In the genomic region with DNA sequence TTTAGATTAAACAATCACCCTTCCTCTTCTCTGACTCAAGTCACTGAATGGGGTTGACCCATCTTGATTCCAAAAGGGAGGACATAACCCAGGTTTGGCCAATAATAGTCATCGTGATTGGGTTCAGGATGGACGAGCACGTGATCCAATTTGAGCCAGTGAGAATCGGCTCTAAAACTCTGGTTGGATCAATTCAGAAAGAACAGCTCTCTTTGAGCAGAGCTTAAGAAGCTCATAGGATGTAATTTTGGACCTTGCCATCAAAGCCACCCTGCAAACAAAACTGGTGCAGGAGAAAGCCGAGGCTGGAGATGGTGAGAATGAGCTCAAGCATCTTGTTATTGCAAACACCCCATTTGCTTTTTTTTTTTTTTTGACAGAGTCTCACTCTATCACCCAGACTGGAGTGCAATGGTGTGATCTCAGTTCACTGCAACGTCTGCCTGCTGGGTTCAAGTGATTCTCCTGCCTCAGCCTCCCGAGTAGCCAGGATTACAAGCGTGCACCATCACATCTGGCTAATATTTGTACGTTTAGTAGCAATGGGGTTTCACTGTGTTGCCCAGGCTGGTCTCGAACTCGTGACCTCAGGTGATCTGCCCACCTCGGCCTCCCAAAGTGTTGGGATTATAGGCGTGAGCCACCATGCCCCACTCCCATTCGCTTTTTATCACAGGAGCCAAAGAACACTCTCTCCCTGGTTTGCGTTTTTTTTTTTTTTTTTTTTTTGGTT, we compare ENCODE assay signal across 16 cellular contexts. TPM values are rescaled to one million over a fixed set of nuclear protein-coding genes. Genes with fewer than 3 reads are reported as not detected.
A peak's percentile ranks its signal among the peaks of the same experiment; 100 is the strongest.
DNase-seq lines count a peak whose midpoint lies in the region; ATAC-seq and TF ChIP-seq lines count a peak whose summit lies in the region.
"Had no signal": no experiment of that assay in that cellular context is flagged by ENCODE, and none has a peak within 500 bp of the region (broad histone marks: within the 10 kb centered on the region; RNA-seq: fewer than 3 reads in every experiment).

No MANE protein-coding gene starts in this region.

- H2AK5ac ChIP-seq in mesendoderm (ENCODE audit: low read length): peak overlapping the region; percentile 24

- peak overlapping the region; percentile 76 for H3K27ac Mint-ChIP-seq in CD4-positive, alpha-beta T cell
- peak overlapping the region; percentile 95 for H3K27ac Mint-ChIP-seq in activated CD8-positive, alpha-beta T cell treated with anti-CD3 and anti-CD28 coated beads, Interleukin-2, amount 10 ng/mL, durations not matched to agents 7 days and 5 days

- H3K4ac ChIP-seq in mesendoderm (ENCODE audit: low read depth, low read length): peak overlapping the region; percentile 82

- intact Hi-C loops in CD4-positive, alpha-beta T cell (cut with DNase I, micrococcal nuclease): no loop called here
- intact Hi-C loops in mucosa of descending colon (cut with DNase I, micrococcal nuclease): no loop called here

- H3K27me3 ChIP-seq in CD4-positive, alpha-beta T cell (ENCODE audit: control insufficient read depth, insufficient read depth, low read length): no peaks in the 10 kb centered on the region
- H3K27me3 ChIP-seq in HUES48 (ENCODE audit: control insufficient read depth, insufficient read depth, low read length): no peaks in the 10 kb centered on the region
- no peaks in the 10 kb centered on the region for H3K27me3 ChIP-seq in mesendoderm (ENCODE audit: insufficient read depth, low read length, poor library complexity)
- H3K27me3 ChIP-seq: adrenal gland had no signal

- POLR2A ChIA-PET in CD4-positive, alpha-beta T cell (lab: Charles Lee): interaction anchor here (1.0 to 3.3 kb wide), 4 partner anchors 16 to 160 kb away, joined by 3 to 17 read pairs (median 3); a partner anchor contains a TSS
- POLR2A ChIA-PET in activated CD8-positive, alpha-beta T cell treated with anti-CD3 and anti-CD28 coated beads, Interleukin-2, amount 10 ng/mL, durations not matched to agents 7 days and 5 days (lab: Charles Lee): interaction anchor here (2.2 to 2.3 kb wide), 2 partner anchors 52 to 140 kb away, joined by 4 to 6 read pairs; no protein-coding TSS in a partner anchor

- no peak overlapping the region for H3K4me3 ChIP-seq in HUES48 (ENCODE audit: low read depth, low read length)
- no peak overlapping the region for H3K4me3 ChIP-seq in mesendoderm (ENCODE audit: low read length)
- H3K4me3 ChIP-seq in mucosa of descending colon: no peak overlapping the region
- H3K4me3 ChIP-seq: adrenal gland, SJSA1 had no signal

- peaks cover 64% of the 10 kb centered on the region for H3K4me1 Mint-ChIP-seq in CD4-positive, alpha-beta T cell (ENCODE audit: low read depth)
- peaks cover 82% of the 10 kb centered on the region for H3K4me1 Mint-ChIP-seq in activated CD8-positive, alpha-beta T cell treated with anti-CD3 and anti-CD28 coated beads, Interleukin-2, amount 10 ng/mL, durations not matched to agents 7 days and 5 days (ENCODE audit: low read depth)

- no peak overlapping the region for H3K23ac ChIP-seq in mesendoderm (ENCODE audit: low read length)

- no peak for DNase-seq in CD4-positive, alpha-beta T cell
- DNase-seq in activated CD8-positive, alpha-beta T cell treated with anti-CD3 and anti-CD28 coated beads, Interleukin-2, amount 10 ng/mL, durations not matched to agents 7 days and 5 days: no peak
- DNase-seq in mesendoderm (peak; percentile 69), mucosa of descending colon (no peak), mesenteric fat pad (ENCODE audit: low spot score) (no peak), putamen (ENCODE audit: low spot score) (no peak)
- DNase-seq: cortex of kidney, foreskin keratinocyte, NCI-H1436, NCI-H526 treated with DMSO at 0.1 percent for 48 hours had no signal

- no peaks in the 10 kb centered on the region for H3K79me2 ChIP-seq in mesendoderm (ENCODE audit: control insufficient read depth, insufficient read depth, low read length)

- H4K5ac ChIP-seq in mesendoderm (ENCODE audit: low read length): peak overlapping the region; percentile 7

- H3K4me3 Mint-ChIP-seq in CD4-positive, alpha-beta T cell: no peak overlapping the region
- H3K4me3 Mint-ChIP-seq in activated CD8-positive, alpha-beta T cell treated with anti-CD3 and anti-CD28 coated beads, Interleukin-2, amount 10 ng/mL, durations not matched to agents 7 days and 5 days: peak overlapping the region; percentile 63

- WGBS in mesendoderm (ENCODE audit: extremely low coverage, insufficient coverage, low lambda C conversion rate): no CpG with 5 or more reads among the region's 15 CpGs

- 0 out of 2 replicates have a peak overlapping the region, but pooled peaks have one; percentile 18 for H3K9ac ChIP-seq in HUES48 (ENCODE audit: low read depth, low read length)
- H3K9ac ChIP-seq in mesendoderm (ENCODE audit: low read length): peak overlapping the region; percentile 68

- peak overlapping the region; percentile 82 for H3K56ac ChIP-seq in mesendoderm (ENCODE audit: low read length)

- no peak overlapping the region for H4K8ac ChIP-seq in mesendoderm (ENCODE audit: low read depth, low read length)

- H3K4me2 ChIP-seq in mesendoderm (ENCODE audit: low read length): no peak overlapping the region

- H3K36me3 Mint-ChIP-seq in CD4-positive, alpha-beta T cell (ENCODE audit: low read depth): no peaks in the 10 kb centered on the region
- H3K36me3 Mint-ChIP-seq in activated CD8-positive, alpha-beta T cell treated with anti-CD3 and anti-CD28 coated beads, Interleukin-2, amount 10 ng/mL, durations not matched to agents 7 days and 5 days (ENCODE audit: low read depth): peaks cover 3% of the 10 kb centered on the region

- no peaks in the 10 kb centered on the region for H3K9me3 Mint-ChIP-seq in CD4-positive, alpha-beta T cell
- H3K9me3 Mint-ChIP-seq in activated CD8-positive, alpha-beta T cell treated with anti-CD3 and anti-CD28 coated beads, Interleukin-2, amount 10 ng/mL, durations not matched to agents 7 days and 5 days (ENCODE audit: insufficient read depth): no peaks in the 10 kb centered on the region

- H2BK120ac ChIP-seq in mesendoderm (ENCODE audit: low read depth, low read length): no peak overlapping the region

- peak overlapping the region; percentile 45 for H3K27ac ChIP-seq in CD4-positive, alpha-beta T cell (ENCODE audit: low read depth, low read length)
- peak overlapping the region; percentile 95 for H3K27ac ChIP-seq in HUES48 (ENCODE audit: low read depth, low read length)
- peak overlapping the region; percentile 75 for H3K27ac ChIP-seq in mesendoderm (ENCODE audit: low read depth, low read length)
- H3K27ac ChIP-seq: foreskin keratinocyte, SJSA1 had no signal

- H3K36me3 ChIP-seq in HUES48 (ENCODE audit: control insufficient read depth, insufficient read depth, low read length) (no peaks in the 10 kb centered on the region), mesendoderm (ENCODE audit: control insufficient read depth, insufficient read depth, low read length) (no peaks in the 10 kb centered on the region), mucosa of descending colon (ENCODE audit: low read depth) (no peaks in the 10 kb centered on the region)
- H3K36me3 ChIP-seq: adrenal gland, SJSA1 had no signal

- no peak overlapping the region for H2BK15ac ChIP-seq in mesendoderm (replicated peaks; ENCODE audit: low read depth)

- ATAC-seq in CD4-positive, alpha-beta T cell (ENCODE audit: poor library complexity): no peak
- ATAC-seq in activated CD8-positive, alpha-beta T cell treated with anti-CD3 and anti-CD28 coated beads, Interleukin-2, amount 10 ng/mL, durations not matched to agents 7 days and 5 days: no peak
- ATAC-seq in mucosa of descending colon (no peak), HG03469 (IDR thresholded peaks at IDR 0.05; ENCODE audit: unreplicated experiment) (no peak)
- ATAC-seq: foreskin keratinocyte, left colon had no signal

- no peaks in the 10 kb centered on the region for H3K9me3 ChIP-seq in CD4-positive, alpha-beta T cell (ENCODE audit: control insufficient read depth, low read length)
- H3K9me3 ChIP-seq in HUES48 (ENCODE audit: control insufficient read depth, insufficient read depth, low read length) (no peaks in the 10 kb centered on the region), mucosa of descending colon (no peaks in the 10 kb centered on the region)
- H3K9me3 ChIP-seq: adrenal gland, SJSA1 had no signal

- no peak for TF ChIP-seq CTCF in CD4-positive, alpha-beta T cell (IDR thresholded peaks at IDR 0.05)
- TF ChIP-seq CTCF in mucosa of descending colon (IDR thresholded peaks at IDR 0.05): no peak

- H3K79me1 ChIP-seq in mesendoderm (ENCODE audit: low read length): peaks cover 3% of the 10 kb centered on the region

- peak overlapping the region; percentile 28 for H3K18ac ChIP-seq in mesendoderm (ENCODE audit: low read length)

- H3K4me1 ChIP-seq in HUES48 (ENCODE audit: control insufficient read depth, insufficient read depth, low read length) (peaks cover 76% of the 10 kb centered on the region), mesendoderm (ENCODE audit: control insufficient read depth, low read depth, low read length) (peaks cover 29% of the 10 kb centered on the region), mucosa of descending colon (ENCODE audit: low read depth) (peaks cover 11% of the 10 kb centered on the region)
- H3K4me1 ChIP-seq: foreskin keratinocyte had no signal

- H3K27me3 Mint-ChIP-seq in CD4-positive, alpha-beta T cell: no peaks in the 10 kb centered on the region
- no peaks in the 10 kb centered on the region for H3K27me3 Mint-ChIP-seq in activated CD8-positive, alpha-beta T cell treated with anti-CD3 and anti-CD28 coated beads, Interleukin-2, amount 10 ng/mL, durations not matched to agents 7 days and 5 days (ENCODE audit: low read depth)

- H2BK5ac ChIP-seq in mesendoderm (ENCODE audit: low read length): peak overlapping the region; percentile 80

- CTCF ChIA-PET in CD4-positive, alpha-beta T cell (lab: Charles Lee): interaction anchor here (0.9 to 1.5 kb wide), 4 partner anchors 12 to 152 kb away, joined by 3 to 4 read pairs (median 4); no protein-coding TSS in a partner anchor
- CTCF ChIA-PET in activated CD8-positive, alpha-beta T cell treated with anti-CD3 and anti-CD28 coated beads, Interleukin-2, amount 10 ng/mL, durations not matched to agents 7 days and 5 days (lab: Charles Lee): interaction anchor here (0.7 to 1.7 kb wide), 10 partner anchors 12 to 279 kb away, joined by 3 to 5 read pairs (median 4); no protein-coding TSS in a partner anchor

RNA-seq across cellular contexts. Expression of a gene that starts 13.9 kb away (rescaled TPM):
- total RNA-seq in CD4-positive, alpha-beta T cell: 10 to 100 TPM; 26.8 to 27.2 TPM
- total RNA-seq in activated CD8-positive, alpha-beta T cell treated with anti-CD3 and anti-CD28 coated beads, Interleukin-2, amount 10 ng/mL, durations not matched to agents 7 days and 5 days: 10 to 100 TPM; 23.6 to 26.3 TPM
- polyA plus RNA-seq in mesendoderm (2013, experiment 1 of 2): 5.6 TPM
- 5.2 TPM for polyA plus RNA-seq in mesendoderm (2013, experiment 2 of 2)
- total RNA-seq in mucosa of descending colon: 1 to 10 TPM; 3.3 to 7.1 (median 3.5) TPM
- 2.5 TPM for total RNA-seq in mesenteric fat pad

RNA-seq across cellular contexts. Expression of a gene that starts 21.8 kb away (rescaled TPM):
- not detected for total RNA-seq in CD4-positive, alpha-beta T cell
- not detected for total RNA-seq in activated CD8-positive, alpha-beta T cell treated with anti-CD3 and anti-CD28 coated beads, Interleukin-2, amount 10 ng/mL, durations not matched to agents 7 days and 5 days
- polyA plus RNA-seq in mesendoderm (2013, experiment 1 of 2): 0.72 TPM
- 0.60 TPM for polyA plus RNA-seq in mesendoderm (2013, experiment 2 of 2)
- total RNA-seq in mucosa of descending colon (not detected), mesenteric fat pad (not detected)
- total RNA-seq: adrenal gland, foreskin keratinocyte, H7, left colon, SJSA1 had no signal
- polyA plus RNA-seq: adrenal gland, foreskin keratinocyte had no signal

RNA-seq across cellular contexts. Expression of a gene that starts 25.7 kb away (rescaled TPM):
- not detected for total RNA-seq in CD4-positive, alpha-beta T cell
- not detected for total RNA-seq in activated CD8-positive, alpha-beta T cell treated with anti-CD3 and anti-CD28 coated beads, Interleukin-2, amount 10 ng/mL, durations not matched to agents 7 days and 5 days
- polyA plus RNA-seq in mesendoderm (2013, experiment 1 of 2): 7.3 TPM
- polyA plus RNA-seq in mesendoderm (2013, experiment 2 of 2): 7.5 TPM
- total RNA-seq in mucosa of descending colon (1 to 10 TPM in 1 of 3 donors, not detected in 2; 1.0 TPM), mesenteric fat pad (2.8 TPM)
- total RNA-seq: foreskin keratinocyte, SJSA1 had no signal
- polyA plus RNA-seq: foreskin keratinocyte had no signal

RNA-seq across cellular contexts. Expression of a gene that starts 53.6 kb away (rescaled TPM):
- 1 to 10 TPM; 7.2 to 7.4 TPM for total RNA-seq in CD4-positive, alpha-beta T cell
- total RNA-seq in activated CD8-positive, alpha-beta T cell treated with anti-CD3 and anti-CD28 coated beads, Interleukin-2, amount 10 ng/mL, durations not matched to agents 7 days and 5 days: 10 to 100 TPM; 62.8 to 68.9 TPM
- 60.8 TPM for polyA plus RNA-seq in mesendoderm (2013, experiment 1 of 2)
- 59.3 TPM for polyA plus RNA-seq in mesendoderm (2013, experiment 2 of 2)
- 10 to 100 TPM in 2 of 3 donors, 1 to 10 TPM in 1; 9.2 to 13.9 (median 11.7) TPM for total RNA-seq in mucosa of descending colon
- 58.7 TPM for total RNA-seq in mesenteric fat pad

Comparison
In these comparisons a context has a peak if more than half of its experiments do, and no peak if none do; other contexts are left out.
1. H3K27ac ChIP-seq: peak in every context shown above with its lines; median percentile 95 in HUES48; 75 in mesendoderm; 45 in CD4-positive, alpha-beta T cell.